9 cellular contexts compared by ENCODE assay signal in the genomic region with DNA sequence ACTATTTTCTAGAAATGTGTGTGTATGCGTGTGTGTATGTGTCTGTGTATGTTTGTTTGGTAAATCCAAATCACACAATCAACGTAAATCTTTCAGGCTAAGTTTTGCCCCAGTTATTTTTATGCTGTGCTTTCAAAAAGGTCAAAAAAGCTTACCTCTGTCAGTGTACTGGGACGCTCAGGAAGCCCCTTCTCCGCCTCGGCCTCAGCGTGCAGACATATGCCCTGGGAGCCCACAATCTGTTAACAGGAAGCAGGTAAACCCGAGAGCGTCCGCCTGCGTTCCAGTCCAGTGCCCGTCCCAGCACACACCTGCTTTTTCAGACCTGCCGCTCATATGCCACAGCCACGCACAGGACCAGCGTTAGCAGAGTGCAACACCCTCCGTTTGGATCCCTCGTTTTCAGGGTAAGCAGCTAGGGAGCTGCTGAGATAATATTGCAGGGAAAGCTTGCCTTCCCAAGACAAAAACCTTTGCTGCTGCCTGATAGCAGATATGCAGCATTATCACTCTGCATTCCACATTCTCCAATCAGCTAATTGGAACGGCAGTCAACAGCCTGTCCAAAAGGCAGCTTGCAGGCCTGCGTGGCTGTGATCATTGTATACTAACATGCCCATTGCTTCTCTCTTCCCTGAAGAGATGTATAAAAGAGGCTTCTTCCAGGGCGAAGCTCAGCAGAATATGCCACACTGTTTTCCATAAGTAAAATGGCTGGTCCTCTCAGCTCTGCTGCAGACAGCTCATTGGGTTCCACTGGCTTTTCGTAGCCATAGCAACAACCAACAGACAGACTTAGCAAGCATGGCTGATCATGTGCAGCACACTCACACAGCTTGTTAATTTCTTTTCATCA. TPM values are rescaled to one million over a fixed set of nuclear protein-coding genes. Genes with fewer than 3 reads are reported as not detected.
DNase-seq lines count a peak whose midpoint lies in the region; ATAC-seq and TF ChIP-seq lines count a peak whose summit lies in the region.
"Had no signal": no experiment of that assay in that cellular context is flagged by ENCODE, and none has a peak within 500 bp of the region (broad histone marks: within the 10 kb centered on the region; RNA-seq: fewer than 3 reads in every experiment).

A gene with protein sequence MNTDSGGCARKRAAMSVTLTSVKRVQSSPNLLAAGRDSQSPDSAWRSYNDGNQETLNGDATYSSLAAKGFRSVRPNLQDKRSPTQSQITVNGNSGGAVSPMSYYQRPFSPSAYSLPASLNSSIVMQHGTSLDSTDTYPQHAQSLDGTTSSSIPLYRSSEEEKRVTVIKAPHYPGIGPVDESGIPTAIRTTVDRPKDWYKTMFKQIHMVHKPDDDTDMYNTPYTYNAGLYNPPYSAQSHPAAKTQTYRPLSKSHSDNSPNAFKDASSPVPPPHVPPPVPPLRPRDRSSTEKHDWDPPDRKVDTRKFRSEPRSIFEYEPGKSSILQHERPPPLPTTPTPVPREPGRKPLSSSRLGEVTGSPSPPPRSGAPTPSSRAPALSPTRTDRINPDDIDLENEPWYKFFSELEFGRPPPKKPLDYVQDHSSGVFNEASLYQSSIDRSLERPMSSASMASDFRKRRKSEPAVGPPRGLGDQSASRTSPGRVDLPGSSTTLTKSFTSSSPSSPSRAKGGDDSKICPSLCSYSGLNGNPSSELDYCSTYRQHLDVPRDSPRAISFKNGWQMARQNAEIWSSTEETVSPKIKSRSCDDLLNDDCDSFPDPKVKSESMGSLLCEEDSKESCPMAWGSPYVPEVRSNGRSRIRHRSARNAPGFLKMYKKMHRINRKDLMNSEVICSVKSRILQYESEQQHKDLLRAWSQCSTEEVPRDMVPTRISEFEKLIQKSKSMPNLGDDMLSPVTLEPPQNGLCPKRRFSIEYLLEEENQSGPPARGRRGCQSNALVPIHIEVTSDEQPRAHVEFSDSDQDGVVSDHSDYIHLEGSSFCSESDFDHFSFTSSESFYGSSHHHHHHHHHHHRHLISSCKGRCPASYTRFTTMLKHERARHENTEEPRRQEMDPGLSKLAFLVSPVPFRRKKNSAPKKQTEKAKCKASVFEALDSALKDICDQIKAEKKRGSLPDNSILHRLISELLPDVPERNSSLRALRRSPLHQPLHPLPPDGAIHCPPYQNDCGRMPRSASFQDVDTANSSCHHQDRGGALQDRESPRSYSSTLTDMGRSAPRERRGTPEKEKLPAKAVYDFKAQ (N-terminal part only) (minus strand): TSS at position 686 of the 856 bp plus-strand sequence. CDS start 121,623 bp downstream, outside the sequence.

- peak within 1 kb of the TSS; percentile 18 for H3K4me3 ChIP-seq in ectodermal cell (ENCODE audit: insufficient read depth, low read depth, low read length)
- H3K4me3 ChIP-seq in mesendoderm (ENCODE audit: low read length) = no peak within 1 kb of the TSS
- H3K4me3 ChIP-seq in urinary bladder (ENCODE audit: low read depth, low read length) = peak within 1 kb of the TSS; percentile 11

- H3K4ac ChIP-seq in mesendoderm (ENCODE audit: low read depth, low read length) = no peak within 1 kb of the TSS

- H3K56ac ChIP-seq in mesendoderm (ENCODE audit: low read length) = no peak within 1 kb of the TSS

- H4K5ac ChIP-seq in mesendoderm (ENCODE audit: low read length) = no peak within 1 kb of the TSS

- H3K9me3 ChIP-seq in ectodermal cell (ENCODE audit: control insufficient read depth, low read length) = no peaks in the 10 kb centered on the region

- H4K8ac ChIP-seq in mesendoderm (ENCODE audit: low read depth, low read length) = no peak within 1 kb of the TSS

- peak; percentile 84 for DNase-seq in NCI-H526 treated with DMSO at 0.1 percent for 48 hours (lab: John Stamatoyannopoulos, UW)
- DNase-seq in mesendoderm = peak; percentile 88
- DNase-seq in dedifferentiated amniotic fluid mesenchymal stem cell (ENCODE audit: extremely low spot score) = no peak
- DNase-seq: CD4-positive, CD25-positive, alpha-beta regulatory T cell had no signal

- H3K23ac ChIP-seq in mesendoderm (ENCODE audit: low read length) = no peak within 1 kb of the TSS

- WGBS in ectodermal cell, 2 experiments = 81 to 86% methylated on average over 19 to 20 of the region's 20 CpGs
- WGBS in mesendoderm (ENCODE audit: extremely low coverage, insufficient coverage, low lambda C conversion rate) = no CpG with 5 or more reads among the region's 20 CpGs
- 27% methylated on average over 20 of the region's 20 CpGs for WGBS in urinary bladder

- H3K27me3 ChIP-seq in ectodermal cell (ENCODE audit: control insufficient read depth, insufficient read depth, low read length, poor library complexity, severe bottlenecking) (no peaks in the 10 kb centered on the region), mesendoderm (ENCODE audit: insufficient read depth, low read length, poor library complexity) (no peaks in the 10 kb centered on the region)

- H3K36me3 ChIP-seq in ectodermal cell (ENCODE audit: control insufficient read depth, insufficient read depth, low read length) (no peaks in the 10 kb centered on the region), mesendoderm (ENCODE audit: control insufficient read depth, insufficient read depth, low read length) (no peaks in the 10 kb centered on the region), urinary bladder (ENCODE audit: insufficient read depth) (no peaks in the 10 kb centered on the region)

- peaks cover 20% of the 10 kb centered on the region for H3K4me1 ChIP-seq in ectodermal cell (ENCODE audit: control insufficient read depth, insufficient read depth, low read length)
- H3K4me1 ChIP-seq in mesendoderm (ENCODE audit: control insufficient read depth, low read depth, low read length) = peaks cover 7% of the 10 kb centered on the region
- H3K4me1 ChIP-seq in urinary bladder (ENCODE audit: insufficient read depth) = no peaks in the 10 kb centered on the region

- no peak within 1 kb of the TSS for H2BK15ac ChIP-seq in mesendoderm (replicated peaks; ENCODE audit: low read depth)

- no peak within 1 kb of the TSS for H3K4me2 ChIP-seq in mesendoderm (ENCODE audit: low read length)

- no peaks in the 10 kb centered on the region for H3K79me1 ChIP-seq in mesendoderm (ENCODE audit: low read length)

- no peak within 1 kb of the TSS for H3K9ac ChIP-seq in mesendoderm (ENCODE audit: low read length)

- no peaks in the 10 kb centered on the region for H3K79me2 ChIP-seq in mesendoderm (ENCODE audit: control insufficient read depth, insufficient read depth, low read length)

- ATAC-seq in GM19043 (IDR thresholded peaks at IDR 0.05; ENCODE audit: low read depth, unreplicated experiment) (peak; percentile 80), HG03139 (IDR thresholded peaks at IDR 0.05; ENCODE audit: unreplicated experiment) (peak; percentile 81)

- no peak within 1 kb of the TSS for H2BK120ac ChIP-seq in mesendoderm (ENCODE audit: low read depth, low read length)

- H3K27ac ChIP-seq in 22Rv1 (peak within 1 kb of the TSS; percentile 76), ectodermal cell (ENCODE audit: insufficient read depth, low read depth, low read length, poor library complexity, severe bottlenecking) (peak within 1 kb of the TSS; percentile 61), mesendoderm (ENCODE audit: low read depth, low read length) (no peak within 1 kb of the TSS), urinary bladder (ENCODE audit: low read depth) (no peak within 1 kb of the TSS)

- no peak within 1 kb of the TSS for H2AK5ac ChIP-seq in mesendoderm (ENCODE audit: low read length)

- TF ChIP-seq CTCF in 22Rv1 (IDR thresholded peaks at IDR 0.05) = no peak

- peak within 1 kb of the TSS; percentile 24 for H3K18ac ChIP-seq in mesendoderm (ENCODE audit: low read length)

- no peak within 1 kb of the TSS for H2BK5ac ChIP-seq in mesendoderm (ENCODE audit: low read length)

RNA-seq across cellular contexts. Expression of the gene that starts here (rescaled TPM):
- polyA plus RNA-seq in ectodermal cell (2013, experiment 1 of 4) = 27.4 TPM
- polyA plus RNA-seq in ectodermal cell (2013, experiment 2 of 4) = 22.7 TPM
- 28.5 TPM for polyA plus RNA-seq in ectodermal cell (2013, experiment 3 of 4)
- 29.7 TPM for polyA plus RNA-seq in ectodermal cell (2013, experiment 4 of 4)
- 0.67 TPM for polyA plus RNA-seq in mesendoderm (2013, experiment 1 of 2)
- polyA plus RNA-seq in mesendoderm (2013, experiment 2 of 2) = 0.76 TPM
- 83.4 TPM for total RNA-seq in urinary bladder
- 493 TPM for polyA plus RNA-seq in urinary bladder
- polyA plus RNA-seq: CD4-positive, CD25-positive, alpha-beta regulatory T cell had no signal

Comparison
In these comparisons a context has a peak if more than half of its experiments do, and no peak if none do; other contexts are left out.
1. H3K27ac ChIP-seq: peak in 22Rv1 (single experiment) and ectodermal cell (single experiment); none in mesendoderm (single experiment) and urinary bladder (single experiment).